In the genomic region with DNA sequence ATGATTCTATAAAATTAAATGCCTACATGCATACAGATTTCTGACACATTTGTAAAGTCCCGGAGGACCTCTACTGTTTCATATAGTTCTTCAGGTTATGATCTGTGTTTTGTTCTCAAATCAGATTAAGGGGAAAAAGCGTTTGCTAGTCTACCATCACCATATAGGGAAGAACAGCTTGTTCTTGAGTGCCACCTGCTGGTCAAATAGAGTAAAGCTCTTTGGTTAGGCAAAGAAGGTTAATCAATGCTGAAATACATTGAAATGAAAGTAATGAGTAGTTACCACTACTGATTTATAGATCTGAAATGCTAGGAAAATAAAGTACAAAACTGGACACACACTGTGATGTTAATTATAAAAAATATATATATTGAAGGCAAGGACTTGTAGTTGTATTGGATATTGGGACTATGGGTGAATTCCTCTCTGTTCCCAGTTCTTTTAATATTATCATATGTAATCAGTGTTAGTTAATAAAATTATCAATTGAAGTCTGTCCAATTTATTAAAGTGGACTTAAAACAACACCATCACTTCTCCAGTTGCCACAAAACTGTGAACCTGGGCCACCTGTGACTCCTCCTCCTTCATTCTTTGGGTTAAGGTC, we compare ENCODE assay signal across 9 cellular contexts.
DNase-seq lines count a peak whose midpoint lies in the region; TF ChIP-seq lines count a peak whose summit lies in the region.
"Had no signal": no experiment of that assay in that cellular context is flagged by ENCODE, and none has a peak within 500 bp of the region (broad histone marks: within the 10 kb centered on the region; RNA-seq: fewer than 3 reads in every experiment).

No MANE protein-coding gene starts in this region.

- H3K4me3 ChIP-seq in OCI-LY1 (ENCODE audit: low read depth, low read length, poor library complexity, severe bottlenecking) (no peak overlapping the region), ascending aorta (no peak overlapping the region), iPS DF 6.9 (ENCODE audit: low read length) (no peak overlapping the region)
- H3K4me3 ChIP-seq: BLaER1 had no signal

- H3K27me3 ChIP-seq in OCI-LY1 (ENCODE audit: insufficient read depth, low read length) (no peaks in the 10 kb centered on the region), ascending aorta (no peaks in the 10 kb centered on the region), iPS DF 6.9 (ENCODE audit: control insufficient read depth, insufficient read depth, low read length) (no peaks in the 10 kb centered on the region)
- H3K27me3 ChIP-seq: BLaER1 had no signal

- no peaks in the 10 kb centered on the region for H3K36me3 ChIP-seq in OCI-LY1 (ENCODE audit: insufficient read depth, low read length)
- peaks cover 33 to 62% of the 10 kb centered on the region in 2 donors for H3K36me3 ChIP-seq in ascending aorta
- no peaks in the 10 kb centered on the region for H3K36me3 ChIP-seq in iPS DF 6.9 (ENCODE audit: control insufficient read depth, insufficient read depth, low read length)

- no peaks in the 10 kb centered on the region for H3K9me2 ChIP-seq in OCI-LY1 (ENCODE audit: low read depth, low read length)

- no CpG with 5 or more reads among the region's 2 CpGs for WGBS in iPS DF 6.9 (ENCODE audit: insufficient coverage, insufficient read length)

- no peak overlapping the region for H2AFZ ChIP-seq in OCI-LY1 (ENCODE audit: low read length)

- H3K27ac ChIP-seq in OCI-LY1 (ENCODE audit: low read depth, low read length, poor library complexity, severe bottlenecking) = no peak overlapping the region
- H3K27ac ChIP-seq in ascending aorta = peak overlapping the region; percentile 4 to 31
- no peak overlapping the region for H3K27ac ChIP-seq in iPS DF 6.9 (ENCODE audit: low read length)
- H3K27ac ChIP-seq: BLaER1 had no signal

- intact Hi-C loops in ascending aorta (cut with DNase I) = loop anchor here (5.0 kb wide), 1 partner anchor 116 kb away; no protein-coding TSS in a partner anchor

- no peaks in the 10 kb centered on the region for H3K79me2 ChIP-seq in OCI-LY1 (ENCODE audit: insufficient read depth, low read length)

- H4K20me1 ChIP-seq in OCI-LY1 (ENCODE audit: insufficient read depth, low read length) = no peaks in the 10 kb centered on the region

- H3K9ac ChIP-seq in OCI-LY1 (ENCODE audit: low read length) = no peak overlapping the region
- H3K9ac ChIP-seq: BLaER1 had no signal

- no peaks in the 10 kb centered on the region for H3F3A ChIP-seq in OCI-LY1 (ENCODE audit: insufficient read depth, low read length)

- TF ChIP-seq CTCF in GM20000 (IDR thresholded peaks at IDR 0.05; ENCODE audit: extremely low read depth, missing control alignments) (peak; percentile 64), OCI-LY1 (IDR thresholded peaks at IDR 0.05; ENCODE audit: low read length) (peak; percentile 62), ascending aorta (IDR thresholded peaks at IDR 0.05) (peak; percentile 80 to 84 (median 83))

- no peak overlapping the region for H3K4me2 ChIP-seq in OCI-LY1 (ENCODE audit: low read length)
- H3K4me2 ChIP-seq: BLaER1 had no signal

- H3K4me1 ChIP-seq in OCI-LY1 (ENCODE audit: insufficient read depth, low read length, severe bottlenecking) (peaks cover 6% of the 10 kb centered on the region), ascending aorta (peaks cover 2 to 36% of the 10 kb centered on the region in 2 donors), iPS DF 6.9 (ENCODE audit: control insufficient read depth, insufficient read depth, low read length) (no peaks in the 10 kb centered on the region; the same call in 1 of the 2 replicates)
- H3K4me1 ChIP-seq: BLaER1 had no signal

- H3K9me3 ChIP-seq in OCI-LY1 (ENCODE audit: low read length) (no peaks in the 10 kb centered on the region), ascending aorta (no peaks in the 10 kb centered on the region), iPS DF 6.9 (ENCODE audit: control insufficient read depth, insufficient read depth, low read length) (no peaks in the 10 kb centered on the region)
- H3K9me3 ChIP-seq: BLaER1 had no signal

- DNase-seq in DMS79 treated with DMSO at 0.1 percent for 48 hours (lab: John Stamatoyannopoulos, UW) (peak; percentile 3), DMS79 (lab: John Stamatoyannopoulos, UW) (no peak), GM20000 (ENCODE audit: low spot score) (peak; percentile 73), HS-5 (ENCODE audit: low read depth) (peak; percentile 44), ascending aorta (ENCODE audit: low spot score in 2 of 2) (no peak), iPS DF 6.9 (ENCODE audit: low read depth, low spot score) (peak; percentile 22)
- DNase-seq in stimulated activated CD4-positive, alpha-beta T cell treated with anti-CD3 and anti-CD28 coated beads, Interleukin-2, amount 100 ng/mL, for 4 hours (ENCODE audit: low read depth) = peak; percentile 22

Comparison
In these comparisons a context has a peak if more than half of its experiments do, and no peak if none do; other contexts are left out.
1. DNase-seq: peak in DMS79 treated with DMSO at 0.1 percent for 48 hours (single experiment), GM20000 (single experiment), HS-5 (single experiment), iPS DF 6.9 (single experiment) and stimulated activated CD4-positive, alpha-beta T cell treated with anti-CD3 and anti-CD28 coated beads, Interleukin-2, amount 100 ng/mL, for 4 hours (single experiment); none in DMS79 (single experiment) and ascending aorta (0 of 2).
2. H3K27ac ChIP-seq: peak in ascending aorta (2 of 2); none in OCI-LY1 (single experiment) and iPS DF 6.9 (single experiment).
3. Peak in every context shown above with its lines, with median percentiles within 50 percentile points of each other: CTCF ChIP-seq.